Comparison of ENCODE assay signal across 8 cellular contexts in genomic region chr6:152301806-152302568, GRCh38.
A peak's percentile ranks its signal among the peaks of the same experiment; 100 is the strongest.
DNase-seq lines count a peak whose midpoint lies in the region; ATAC-seq and TF ChIP-seq lines count a peak whose summit lies in the region.

No MANE protein-coding gene starts in this region.

- H3K9me3 ChIP-seq in liver (ENCODE audit: control insufficient read depth in 4 of 4, low read length in 3 of 4), result no peaks in the 10 kb centered on the region

- peak; percentile 55 for TF ChIP-seq CTCF in liver (IDR thresholded peaks at IDR 0.05; ENCODE audit: low read depth, low read length, missing input control)

- peaks cover 5 to 49% (median 40%) of the 10 kb centered on the region in 4 donors for H3K4me1 ChIP-seq in liver (ENCODE audit: control insufficient read depth in 4 of 4, insufficient read depth in 4 of 4, low read length in 3 of 4)

- ATAC-seq in GM18909 (IDR thresholded peaks at IDR 0.05; ENCODE audit: poor library complexity, unreplicated experiment) (peak; percentile 95), HG03159 (IDR thresholded peaks at IDR 0.05; ENCODE audit: unreplicated experiment) (peak; percentile 95)

- H3K27me3 ChIP-seq in liver (ENCODE audit: control insufficient read depth in 4 of 4, insufficient read depth in 4 of 4, low read length in 3 of 4), result no peaks in the 10 kb centered on the region

- peak overlapping the region; percentile 93 to 96 for H3K27ac ChIP-seq in liver (ENCODE audit: low read depth in 1 of 2, low read length in 2 of 2)

- H3K4me3 ChIP-seq in liver (ENCODE audit: low read depth in 1 of 3, low read length in 3 of 3), result peak overlapping the region; percentile 78 to 98 (median 93)

- peak overlapping the region; percentile 71 to 89 for H3K9ac ChIP-seq in liver (ENCODE audit: low read depth in 1 of 2, low read length in 2 of 2)

- under 1% methylated on average over 42 of the region's 42 CpGs for WGBS in liver

- H3K36me3 ChIP-seq in liver (ENCODE audit: control insufficient read depth in 4 of 4, insufficient read depth in 3 of 4, low read depth in 1 of 4, low read length in 3 of 4), result no peaks in the 10 kb centered on the region

- peak; percentile 84 for DNase-seq in AG08396 (ENCODE audit: low spot score)
- peak; percentile 47 for DNase-seq in NCI-H526 treated with DMSO at 0.1 percent for 48 hours (lab: John Stamatoyannopoulos, UW)
- peak; percentile 77 to 80 for DNase-seq in activated CD4-positive, alpha-beta T cell treated with anti-CD3 and anti-CD28 coated beads, Interleukin-2, amount 50 U/mL, for 24 hours (ENCODE audit: low read depth in 1 of 2, low spot score in 1 of 2)
- DNase-seq in dermis microvascular lymphatic vessel endothelial cell (ENCODE audit: low read depth in 2 of 2), result peak; percentile 64 to 87
- DNase-seq in stimulated activated CD4-positive, alpha-beta T cell treated with anti-CD3 and anti-CD28 coated beads, Interleukin-4, amount 100 ng/mL, for 1 hour, result peak; percentile 87

- TF ChIP-seq RAD21 in liver (IDR thresholded peaks at IDR 0.05), result peak; percentile 47 to 64

TF ChIP-seq in liver, 16 proteins besides CTCF, POLR2A, EP300 and RAD21:
- TF ChIP-seq YY1 (IDR thresholded peaks at IDR 0.05), result peak; percentile 73
- TF ChIP-seq HNF4G (IDR thresholded peaks at IDR 0.05), result no peak
- no peak for TF ChIP-seq NR2F2 (IDR thresholded peaks at IDR 0.05)
- peak; percentile 34 to 40 for TF ChIP-seq JUND (IDR thresholded peaks at IDR 0.05)
- TF ChIP-seq SP1 (IDR thresholded peaks at IDR 0.05), result peak; percentile 31
- TF ChIP-seq ATF3 (IDR thresholded peaks at IDR 0.05), result no peak
- TF ChIP-seq FOXA1 (IDR thresholded peaks at IDR 0.05), result no peak
- TF ChIP-seq HNF4A (conservative IDR thresholded peaks at IDR 0.05), result peak in 1 of 2 donors; percentile 14
- peak; percentile 77 for TF ChIP-seq REST (IDR thresholded peaks at IDR 0.05)
- no peak for TF ChIP-seq MAX (IDR thresholded peaks at IDR 0.05)
- peak in 1 of 2 donors; percentile 16 for TF ChIP-seq RXRA (IDR thresholded peaks at IDR 0.05)
- TF ChIP-seq EGR1 (IDR thresholded peaks at IDR 0.05; ENCODE audit: low read depth in 2 of 2), result no peak
- TF ChIP-seq GABPA (IDR thresholded peaks at IDR 0.05 in 1 of 2, conservative IDR thresholded peaks at IDR 0.05 in 1 of 2), result peak in 1 of 2 donors; percentile 59
- no peak for TF ChIP-seq ZBTB33 (IDR thresholded peaks at IDR 0.05)
- peak; percentile 58 for TF ChIP-seq TAF1 (conservative IDR thresholded peaks at IDR 0.05)
- TF ChIP-seq FOXA2 (IDR thresholded peaks at IDR 0.05), result peak; percentile 13

Comparison
In these comparisons a context has a peak if more than half of its experiments do, and no peak if none do; other contexts are left out.
1. Peak in every context shown above with its lines: DNase-seq, ATAC-seq, H3K4me3 ChIP-seq and H3K27ac ChIP-seq.